In genomic region chr1:100034465-100034864, GRCh38 we compare ENCODE assay signal across 8 cellular contexts.
DNase-seq lines count a peak whose midpoint lies in the region; ATAC-seq and FAIRE-seq lines count a peak whose summit lies in the region.

No MANE protein-coding gene starts in this region.

- DNase-seq in DMS 273 (lab: John Stamatoyannopoulos, UW; ENCODE audit: unreplicated experiment) = peak; percentile 74
- peak; percentile 26 for DNase-seq in HT1080 (ENCODE audit: low read depth)
- DNase-seq in left kidney (ENCODE audit: low read depth, low spot score) = peak; percentile 68
- DNase-seq in effector CD4-positive, alpha-beta T cell = no peak
- no peak for DNase-seq in NK-92 (lab: John Stamatoyannopoulos, UW; ENCODE audit: unreplicated experiment)

- no peak for ATAC-seq in GM18520 (IDR thresholded peaks at IDR 0.05; ENCODE audit: unreplicated experiment)
- ATAC-seq in GM19455 (IDR thresholded peaks at IDR 0.05; ENCODE audit: unreplicated experiment) = no peak

- FAIRE-seq in TTC549 (lab: Jason Lieb, UNC) = peak; percentile 74

Comparison
In these comparisons a context has a peak if more than half of its experiments do, and no peak if none do; other contexts are left out.
1. DNase-seq: peak in DMS 273 (single experiment), HT1080 (single experiment) and left kidney (single experiment); none in effector CD4-positive, alpha-beta T cell (single experiment) and NK-92 (single experiment).